Comparison of ENCODE assay signal across 2 cellular contexts in the genomic region with DNA sequence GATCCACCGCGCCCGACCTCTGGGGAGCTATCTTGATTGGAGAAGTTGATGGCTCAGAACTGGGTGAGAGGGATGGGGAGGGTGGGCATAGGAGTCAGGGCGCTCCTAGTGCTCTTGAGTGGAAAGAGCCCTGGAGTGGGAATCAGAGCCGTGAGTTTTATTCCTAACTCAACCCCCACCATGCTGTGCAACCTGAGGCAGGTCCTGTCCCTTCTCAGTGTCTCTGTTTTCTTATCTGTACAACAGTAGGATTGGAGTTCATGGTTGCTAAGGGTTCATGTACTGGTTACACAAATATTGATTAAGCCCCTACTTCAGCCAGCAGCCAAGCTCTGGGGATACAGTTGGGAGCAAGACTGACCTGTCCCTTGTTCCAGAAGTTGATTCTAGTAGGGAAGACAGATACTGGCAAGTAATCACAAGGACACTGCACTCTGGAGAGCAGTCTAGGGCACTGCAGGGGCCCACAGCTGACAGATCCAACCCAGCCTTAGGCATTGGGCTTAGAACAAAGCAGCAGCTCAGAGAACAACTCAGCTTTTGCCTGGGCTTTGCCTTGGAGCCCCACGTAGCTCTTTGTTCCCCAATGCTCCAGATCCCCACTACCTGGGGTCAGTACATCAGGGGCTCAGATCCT.
TF ChIP-seq lines count a peak whose summit lies in the region.

No MANE protein-coding gene starts in this region.

TF ChIP-seq in GM23338, 12 proteins besides CTCF, POLR2A, EP300 and RAD21 (continues in another document):
- TF ChIP-seq, protein P1, sequence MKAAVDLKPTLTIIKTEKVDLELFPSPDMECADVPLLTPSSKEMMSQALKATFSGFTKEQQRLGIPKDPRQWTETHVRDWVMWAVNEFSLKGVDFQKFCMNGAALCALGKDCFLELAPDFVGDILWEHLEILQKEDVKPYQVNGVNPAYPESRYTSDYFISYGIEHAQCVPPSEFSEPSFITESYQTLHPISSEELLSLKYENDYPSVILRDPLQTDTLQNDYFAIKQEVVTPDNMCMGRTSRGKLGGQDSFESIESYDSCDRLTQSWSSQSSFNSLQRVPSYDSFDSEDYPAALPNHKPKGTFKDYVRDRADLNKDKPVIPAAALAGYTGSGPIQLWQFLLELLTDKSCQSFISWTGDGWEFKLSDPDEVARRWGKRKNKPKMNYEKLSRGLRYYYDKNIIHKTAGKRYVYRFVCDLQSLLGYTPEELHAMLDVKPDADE (IDR thresholded peaks at IDR 0.05), result no peak
- no peak for TF ChIP-seq ZNF331 (CRISPR knock-in tag; IDR thresholded peaks at IDR 0.05; ENCODE audit: low read depth)
- no peak for TF ChIP-seq ZNF114 (CRISPR knock-in tag; IDR thresholded peaks at IDR 0.05)
- no peak for TF ChIP-seq EZH2 (IDR thresholded peaks at IDR 0.05; ENCODE audit: low read depth, unreplicated experiment)
- TF ChIP-seq, protein P2, sequence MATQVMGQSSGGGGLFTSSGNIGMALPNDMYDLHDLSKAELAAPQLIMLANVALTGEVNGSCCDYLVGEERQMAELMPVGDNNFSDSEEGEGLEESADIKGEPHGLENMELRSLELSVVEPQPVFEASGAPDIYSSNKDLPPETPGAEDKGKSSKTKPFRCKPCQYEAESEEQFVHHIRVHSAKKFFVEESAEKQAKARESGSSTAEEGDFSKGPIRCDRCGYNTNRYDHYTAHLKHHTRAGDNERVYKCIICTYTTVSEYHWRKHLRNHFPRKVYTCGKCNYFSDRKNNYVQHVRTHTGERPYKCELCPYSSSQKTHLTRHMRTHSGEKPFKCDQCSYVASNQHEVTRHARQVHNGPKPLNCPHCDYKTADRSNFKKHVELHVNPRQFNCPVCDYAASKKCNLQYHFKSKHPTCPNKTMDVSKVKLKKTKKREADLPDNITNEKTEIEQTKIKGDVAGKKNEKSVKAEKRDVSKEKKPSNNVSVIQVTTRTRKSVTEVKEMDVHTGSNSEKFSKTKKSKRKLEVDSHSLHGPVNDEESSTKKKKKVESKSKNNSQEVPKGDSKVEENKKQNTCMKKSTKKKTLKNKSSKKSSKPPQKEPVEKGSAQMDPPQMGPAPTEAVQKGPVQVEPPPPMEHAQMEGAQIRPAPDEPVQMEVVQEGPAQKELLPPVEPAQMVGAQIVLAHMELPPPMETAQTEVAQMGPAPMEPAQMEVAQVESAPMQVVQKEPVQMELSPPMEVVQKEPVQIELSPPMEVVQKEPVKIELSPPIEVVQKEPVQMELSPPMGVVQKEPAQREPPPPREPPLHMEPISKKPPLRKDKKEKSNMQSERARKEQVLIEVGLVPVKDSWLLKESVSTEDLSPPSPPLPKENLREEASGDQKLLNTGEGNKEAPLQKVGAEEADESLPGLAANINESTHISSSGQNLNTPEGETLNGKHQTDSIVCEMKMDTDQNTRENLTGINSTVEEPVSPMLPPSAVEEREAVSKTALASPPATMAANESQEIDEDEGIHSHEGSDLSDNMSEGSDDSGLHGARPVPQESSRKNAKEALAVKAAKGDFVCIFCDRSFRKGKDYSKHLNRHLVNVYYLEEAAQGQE (IDR thresholded peaks at IDR 0.05; ENCODE audit: unreplicated experiment), result no peak
- no peak for TF ChIP-seq EZH2phosphoT487 (IDR thresholded peaks at IDR 0.05; ENCODE audit: unreplicated experiment)
- TF ChIP-seq STAT1 (IDR thresholded peaks at IDR 0.05; ENCODE audit: unreplicated experiment), result no peak
- no peak for TF ChIP-seq JUNB (IDR thresholded peaks at IDR 0.05; ENCODE audit: unreplicated experiment)
- TF ChIP-seq NANOG (IDR thresholded peaks at IDR 0.05; ENCODE audit: borderline replicate concordance), result no peak
- no peak for TF ChIP-seq CREB1 (CRISPR knock-in tag; IDR thresholded peaks at IDR 0.05; ENCODE audit: low read depth)
- TF ChIP-seq POLR2AphosphoS5 (IDR thresholded peaks at IDR 0.05; ENCODE audit: low read depth), result no peak

TF ChIP-seq in HCT116, 20 proteins besides CTCF, POLR2A, EP300 and RAD21 (continued from another document):
- TF ChIP-seq, protein P2 (IDR thresholded peaks at IDR 0.05; ENCODE audit: low read depth), result no peak
- TF ChIP-seq SP1 (IDR thresholded peaks at IDR 0.05; ENCODE audit: low read depth), result no peak
- TF ChIP-seq SIN3A (IDR thresholded peaks at IDR 0.05; ENCODE audit: low read depth), result no peak
- TF ChIP-seq, protein P3, sequence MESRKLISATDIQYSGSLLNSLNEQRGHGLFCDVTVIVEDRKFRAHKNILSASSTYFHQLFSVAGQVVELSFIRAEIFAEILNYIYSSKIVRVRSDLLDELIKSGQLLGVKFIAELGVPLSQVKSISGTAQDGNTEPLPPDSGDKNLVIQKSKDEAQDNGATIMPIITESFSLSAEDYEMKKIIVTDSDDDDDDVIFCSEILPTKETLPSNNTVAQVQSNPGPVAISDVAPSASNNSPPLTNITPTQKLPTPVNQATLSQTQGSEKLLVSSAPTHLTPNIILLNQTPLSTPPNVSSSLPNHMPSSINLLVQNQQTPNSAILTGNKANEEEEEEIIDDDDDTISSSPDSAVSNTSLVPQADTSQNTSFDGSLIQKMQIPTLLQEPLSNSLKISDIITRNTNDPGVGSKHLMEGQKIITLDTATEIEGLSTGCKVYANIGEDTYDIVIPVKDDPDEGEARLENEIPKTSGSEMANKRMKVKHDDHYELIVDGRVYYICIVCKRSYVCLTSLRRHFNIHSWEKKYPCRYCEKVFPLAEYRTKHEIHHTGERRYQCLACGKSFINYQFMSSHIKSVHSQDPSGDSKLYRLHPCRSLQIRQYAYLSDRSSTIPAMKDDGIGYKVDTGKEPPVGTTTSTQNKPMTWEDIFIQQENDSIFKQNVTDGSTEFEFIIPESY (IDR thresholded peaks at IDR 0.05; ENCODE audit: extremely low read depth, insufficient replicate concordance, low read length), result no peak
- TF ChIP-seq POLR2AphosphoS5 (IDR thresholded peaks at IDR 0.05; ENCODE audit: low read depth, low read length), result no peak
- TF ChIP-seq, protein P4, sequence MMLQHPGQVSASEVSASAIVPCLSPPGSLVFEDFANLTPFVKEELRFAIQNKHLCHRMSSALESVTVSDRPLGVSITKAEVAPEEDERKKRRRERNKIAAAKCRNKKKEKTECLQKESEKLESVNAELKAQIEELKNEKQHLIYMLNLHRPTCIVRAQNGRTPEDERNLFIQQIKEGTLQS (IDR thresholded peaks at IDR 0.05), result no peak
- TF ChIP-seq YY1 (IDR thresholded peaks at IDR 0.05; ENCODE audit: extremely low read depth, insufficient replicate concordance, low read depth, low read length), result no peak
- TF ChIP-seq, protein P5, sequence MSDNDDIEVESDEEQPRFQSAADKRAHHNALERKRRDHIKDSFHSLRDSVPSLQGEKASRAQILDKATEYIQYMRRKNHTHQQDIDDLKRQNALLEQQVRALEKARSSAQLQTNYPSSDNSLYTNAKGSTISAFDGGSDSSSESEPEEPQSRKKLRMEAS (IDR thresholded peaks at IDR 0.05), result no peak
- TF ChIP-seq CEBPB (IDR thresholded peaks at IDR 0.05; ENCODE audit: low read depth), result no peak
